In genomic region chr17:40618754-40619625, GRCh38 we compare ENCODE assay signal across 1 cellular context.
TF ChIP-seq lines count a peak whose summit lies in the region.

No MANE protein-coding gene starts in this region.

TF ChIP-seq in HepG2, 621 proteins besides CTCF, POLR2A, EP300 and RAD21 (continued from another document and continues in another):
- TF ChIP-seq ZNF652 (CRISPR knock-in tag; IDR thresholded peaks at IDR 0.05; ENCODE audit: borderline replicate concordance, low read depth) (no peak), ETS1 (CRISPR knock-in tag; IDR thresholded peaks at IDR 0.05) (no peak), ATAD3A (CRISPR knock-in tag; IDR thresholded peaks at IDR 0.05) (no peak), ZNF883 (CRISPR knock-in tag; IDR thresholded peaks at IDR 0.05; ENCODE audit: not compliant biosample characterization) (peak; percentile 34), SAP130 (CRISPR knock-in tag; IDR thresholded peaks at IDR 0.05; ENCODE audit: low read depth) (peak; percentile 59), SRF (IDR thresholded peaks at IDR 0.05; ENCODE audit: low read depth, low read length) (no peak), JUND (CRISPR knock-in tag; IDR thresholded peaks at IDR 0.05) (no peak), CC2D1A (CRISPR knock-in tag; IDR thresholded peaks at IDR 0.05) (no peak), ELF4 (CRISPR knock-in tag; IDR thresholded peaks at IDR 0.05; ENCODE audit: borderline replicate concordance) (no peak), ARNT2 (CRISPR knock-in tag; IDR thresholded peaks at IDR 0.05; ENCODE audit: low read depth) (no peak), MAFF (IDR thresholded peaks at IDR 0.05; ENCODE audit: low read depth, low read length) (no peak), ARID3A (IDR thresholded peaks at IDR 0.05; ENCODE audit: low read depth, low read length) (no peak), ZNF414 (CRISPR knock-in tag; IDR thresholded peaks at IDR 0.05) (no peak), ZFP82 (CRISPR knock-in tag; IDR thresholded peaks at IDR 0.05; ENCODE audit: borderline replicate concordance) (no peak), ZNF629 (CRISPR knock-in tag; conservative IDR thresholded peaks at IDR 0.05) (no peak), ZNF740 (CRISPR knock-in tag; IDR thresholded peaks at IDR 0.05) (no peak), ZNF747 (CRISPR knock-in tag; IDR thresholded peaks at IDR 0.05; ENCODE audit: borderline replicate concordance) (peak; percentile 35; the same call in 1 of the 2 replicates), ZNF207 (IDR thresholded peaks at IDR 0.05; ENCODE audit: borderline replicate concordance) (no peak), ARID2 (CRISPR knock-in tag; IDR thresholded peaks at IDR 0.05; ENCODE audit: borderline replicate concordance) (no peak), ZNF224 (CRISPR knock-in tag; IDR thresholded peaks at IDR 0.05) (no peak), ZNF574 (CRISPR knock-in tag; IDR thresholded peaks at IDR 0.05) (no peak), ZBTB1 (CRISPR knock-in tag; IDR thresholded peaks at IDR 0.05; ENCODE audit: borderline replicate concordance) (no peak), ZFP91 (CRISPR knock-in tag; IDR thresholded peaks at IDR 0.05; ENCODE audit: borderline replicate concordance) (no peak), ELF1 (CRISPR knock-in tag; IDR thresholded peaks at IDR 0.05) (no peak), ZNF101 (CRISPR knock-in tag; IDR thresholded peaks at IDR 0.05; ENCODE audit: borderline replicate concordance, low read depth) (no peak), ZNF44 (CRISPR knock-in tag; IDR thresholded peaks at IDR 0.05) (no peak), ZNF343 (CRISPR knock-in tag; IDR thresholded peaks at IDR 0.05) (no peak), ZNF547 (CRISPR knock-in tag; IDR thresholded peaks at IDR 0.05) (peak; percentile 49; the same call in 1 of the 2 replicates), ZNF816 (CRISPR knock-in tag; IDR thresholded peaks at IDR 0.05; ENCODE audit: borderline replicate concordance) (no peak), ZNF460 (CRISPR knock-in tag; IDR thresholded peaks at IDR 0.05; ENCODE audit: borderline replicate concordance) (no peak), ZNF784 (CRISPR knock-in tag; IDR thresholded peaks at IDR 0.05; ENCODE audit: borderline replicate concordance) (no peak), ZNF710 (CRISPR knock-in tag; IDR thresholded peaks at IDR 0.05; ENCODE audit: borderline replicate concordance) (no peak), RNF219 (CRISPR knock-in tag; IDR thresholded peaks at IDR 0.05) (no peak), ZFP37 (CRISPR knock-in tag; IDR thresholded peaks at IDR 0.05; ENCODE audit: borderline replicate concordance) (no peak), ISL2 (CRISPR knock-in tag; IDR thresholded peaks at IDR 0.05) (no peak), SP4 (CRISPR knock-in tag; IDR thresholded peaks at IDR 0.05) (no peak), EEA1 (CRISPR knock-in tag; IDR thresholded peaks at IDR 0.05; ENCODE audit: borderline replicate concordance) (0 out of 2 replicates have a peak, but pooled peaks have one; percentile 44), ZHX1 (CRISPR knock-in tag; IDR thresholded peaks at IDR 0.05; ENCODE audit: low read depth) (no peak), ZXDC (CRISPR knock-in tag; IDR thresholded peaks at IDR 0.05) (no peak), SNAPC2 (CRISPR knock-in tag; IDR thresholded peaks at IDR 0.05) (no peak), BHLHE40 (IDR thresholded peaks at IDR 0.05; ENCODE audit: low read length) (no peak), ZNF788 (CRISPR knock-in tag; IDR thresholded peaks at IDR 0.05; ENCODE audit: borderline replicate concordance) (peak; percentile 67), ZSCAN21 (CRISPR knock-in tag; IDR thresholded peaks at IDR 0.05; ENCODE audit: borderline replicate concordance) (no peak)
